In the genomic region with DNA sequence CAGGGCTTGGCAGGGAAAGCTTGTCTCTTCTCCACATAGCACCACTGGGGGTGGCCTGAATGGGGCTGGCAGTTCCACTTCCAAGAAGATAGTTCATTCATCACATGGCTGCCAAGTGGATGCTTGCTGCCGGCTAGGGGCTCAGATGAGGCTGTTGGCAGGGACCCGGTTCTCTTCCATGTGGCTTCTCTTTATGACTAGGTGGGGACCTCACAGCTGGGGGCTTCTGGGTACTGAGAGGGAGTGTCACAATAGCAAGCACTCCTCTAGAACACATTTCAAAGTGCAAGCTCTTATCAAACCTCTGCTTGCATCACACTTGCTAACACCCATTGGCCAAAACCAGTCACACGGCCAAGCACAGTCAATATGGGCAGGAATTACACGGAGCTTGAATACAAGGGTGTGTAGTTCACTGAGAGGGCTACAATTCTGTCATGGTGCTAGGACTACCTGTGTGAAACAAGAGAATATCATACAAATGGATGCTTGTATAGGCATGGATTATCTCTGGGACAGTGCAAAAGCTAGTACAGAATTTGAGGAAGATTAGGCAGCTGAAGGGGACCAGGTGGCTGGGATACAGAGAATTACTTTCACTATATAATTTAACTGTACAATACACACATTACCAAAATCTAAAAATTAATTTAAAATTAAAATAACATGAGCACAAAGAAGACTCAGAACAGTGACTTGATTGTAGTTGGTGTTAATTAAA, we compare ENCODE assay signal across 13 cellular contexts. TPM values are rescaled to one million over a fixed set of nuclear protein-coding genes. Genes with fewer than 3 reads are reported as not detected.
A peak's percentile ranks its signal among the peaks of the same experiment; 100 is the strongest.
DNase-seq lines count a peak whose midpoint lies in the region; ATAC-seq and TF ChIP-seq lines count a peak whose summit lies in the region.
"Had no signal": no experiment of that assay in that cellular context is flagged by ENCODE, and none has a peak within 500 bp of the region (broad histone marks: within the 10 kb centered on the region; RNA-seq: fewer than 3 reads in every experiment).

No MANE protein-coding gene starts in this region.

- DNase-seq in heart left ventricle (no peak), right atrium auricular region (ENCODE audit: low spot score) (no peak), left colon (peak; percentile 20 to 52), RKO (ENCODE audit: low spot score) (no peak)
- no peak for DNase-seq in activated T-cell treated with anti-CD3 and anti-CD28 coated beads, Interleukin-2, amount 50 U/mL, for 1 hour
- DNase-seq: activated CD4-positive, alpha-beta T cell treated with anti-CD3 and anti-CD28 coated beads for 48 hours; activated T-cell treated with anti-CD3 and anti-CD28 coated beads, Interleukin-2, amount 50 U/mL, for 24 hours; effector CD8-positive, alpha-beta T cell; naive thymus-derived CD8-positive, alpha-beta T cell; NCI-H510A; stimulated activated naive CD8-positive, alpha-beta T cell treated with anti-CD3 and anti-CD28 coated beads, Interleukin-15, Interleukin-2, amounts not matched to agents 100 U/mL and 50 U/mL, for 24 hours had no signal

- H3K36me3 ChIP-seq in heart left ventricle (no peaks in the 10 kb centered on the region), right atrium auricular region (no peaks in the 10 kb centered on the region)
- H3K36me3 ChIP-seq: prostate gland had no signal

- peak overlapping the region in 1 of 12 donors; percentile 34 for H3K27ac ChIP-seq in heart left ventricle
- peak overlapping the region in 1 of 2 donors; percentile 7 for H3K27ac ChIP-seq in right atrium auricular region
- H3K27ac ChIP-seq: prostate gland had no signal

- TF ChIP-seq CTCF in heart left ventricle (IDR thresholded peaks at IDR 0.05) (no peak), right atrium auricular region (IDR thresholded peaks at IDR 0.05) (no peak)

- 25 to 65% (median 54%) methylated on average over 4 of the region's 4 CpGs for WGBS in heart left ventricle, 4 donors

- no peaks in the 10 kb centered on the region for H3K27me3 ChIP-seq in heart left ventricle
- no peaks in the 10 kb centered on the region for H3K27me3 ChIP-seq in right atrium auricular region

- H3K9me3 ChIP-seq in heart left ventricle, result no peaks in the 10 kb centered on the region
- no peaks in the 10 kb centered on the region for H3K9me3 ChIP-seq in right atrium auricular region
- H3K9me3 ChIP-seq: prostate gland had no signal

- ATAC-seq in heart left ventricle (peak; percentile 52 to 90 (median 74)), left colon (peak; percentile 99), GM19324 (IDR thresholded peaks at IDR 0.05; ENCODE audit: low FRiP score, unreplicated experiment) (no peak)
- ATAC-seq: naive thymus-derived CD8-positive, alpha-beta T cell; stimulated activated naive CD8-positive, alpha-beta T cell treated with anti-CD3 and anti-CD28 coated beads, Interleukin-15, Interleukin-2, amounts not matched to agents 100 U/mL and 50 U/mL, for 24 hours had no signal

- H3K4me1 ChIP-seq in heart left ventricle (peaks cover 0 to 24% (median 0%) of the 10 kb centered on the region in 12 donors), right atrium auricular region (peaks cover 0 to 8% of the 10 kb centered on the region in 2 donors)
- H3K4me1 ChIP-seq: prostate gland had no signal

- no peak for TF ChIP-seq POLR2A in heart left ventricle (IDR thresholded peaks at IDR 0.05)

- H3K4me3 ChIP-seq in heart left ventricle, result no peak overlapping the region
- no peak overlapping the region for H3K4me3 ChIP-seq in right atrium auricular region
- H3K4me3 ChIP-seq: prostate gland had no signal

- intact Hi-C loops in heart left ventricle (cut with DNase I) (no loop called here), left colon (cut with DNase I, micrococcal nuclease) (no loop called here)

RNA-seq across cellular contexts. Expression of a gene that starts 32.3 kb away (rescaled TPM):
- total RNA-seq in heart left ventricle (10 to 100 TPM in 1 of 9 donors, 1 to 10 TPM in 8; 3.3 to 11.4 (median 4.3) TPM), right atrium auricular region (1 to 10 TPM; 4.3 to 6.5 TPM), left colon (10 to 100 TPM; 18.5 to 27.6 TPM)
- 1 to 10 TPM; 2.7 to 3.4 TPM for polyA plus RNA-seq in heart left ventricle

RNA-seq across cellular contexts. Expression of a gene that starts 33.2 kb away (rescaled TPM):
- total RNA-seq in heart left ventricle (10 to 100 TPM; 11.6 to 32.9 (median 21.8) TPM), right atrium auricular region (10 to 100 TPM; 10.5 to 19.2 TPM), left colon (10 to 100 TPM; 37.2 to 37.7 TPM)
- 10 to 100 TPM in 1 of 2 donors, 1 to 10 TPM in 1; 4.0 to 11.3 TPM for polyA plus RNA-seq in heart left ventricle

RNA-seq across cellular contexts. Expression of a gene that starts 45.5 kb away (rescaled TPM):
- total RNA-seq in heart left ventricle (10 to 100 TPM in 7 of 9 donors, 1 to 10 TPM in 2; 8.3 to 15.4 (median 11.9) TPM), right atrium auricular region (10 to 100 TPM; 13.1 to 15.0 TPM), left colon (10 to 100 TPM; 19.9 to 20.9 TPM)
- 10 to 100 TPM in 1 of 2 donors, 1 to 10 TPM in 1; 3.1 to 12.3 TPM for polyA plus RNA-seq in heart left ventricle

Comparison
In these comparisons a context has a peak if more than half of its experiments do, and no peak if none do; other contexts are left out.
1. DNase-seq: peak in left colon (2 of 2); none in heart left ventricle (0 of 5), right atrium auricular region (single experiment), RKO (single experiment) and activated T-cell treated with anti-CD3 and anti-CD28 coated beads, Interleukin-2, amount 50 U/mL, for 1 hour (single experiment).